ENCODE assay signal across 14 cellular contexts in genomic region chr22:50171965-50172421, GRCh38. TPM values are rescaled to one million over a fixed set of nuclear protein-coding genes. Genes with fewer than 3 reads are reported as not detected.
DNase-seq lines count a peak whose midpoint lies in the region; ATAC-seq, FAIRE-seq and TF ChIP-seq lines count a peak whose summit lies in the region.
"Had no signal": no experiment of that assay in that cellular context is flagged by ENCODE, and none has a peak within 500 bp of the region (broad histone marks: within the 10 kb centered on the region; RNA-seq: fewer than 3 reads in every experiment).

No MANE protein-coding gene starts in this region.

- H3K27ac ChIP-seq in RWPE1 (0 out of 2 replicates have a peak overlapping the region, but pooled peaks have one; percentile 5), small intestine (ENCODE audit: low read depth in 1 of 2, low read length in 1 of 2) (no peak overlapping the region)
- H3K27ac ChIP-seq: stomach had no signal

- ATAC-seq in activated T-cell treated with anti-CD3 and anti-CD28 coated beads, Interleukin-2, amount 50 U/mL, for 72 hours (replicated peaks in 1 of 2), result no peak
- peak; percentile 61 for ATAC-seq in left lobe of liver
- no peak for ATAC-seq in HG03175 (IDR thresholded peaks at IDR 0.05; ENCODE audit: unreplicated experiment)
- ATAC-seq: K562 had no signal

- peak overlapping the region; percentile 13 to 27 for H3K4me3 Mint-ChIP-seq in activated T-cell treated with anti-CD3 and anti-CD28 coated beads, Interleukin-2, amount 50 U/mL, for 72 hours

- TF ChIP-seq CTCF in RWPE1 (conservative IDR thresholded peaks at IDR 0.05; ENCODE audit: low read depth), result no peak

- H3K27me3 Mint-ChIP-seq in activated T-cell treated with anti-CD3 and anti-CD28 coated beads, Interleukin-2, amount 50 U/mL, for 72 hours (ENCODE audit: low read depth), result peaks cover 39% of the 10 kb centered on the region

- H3K4me3 ChIP-seq in small intestine (ENCODE audit: low read depth in 1 of 2, low read length in 2 of 2), result no peak overlapping the region

- POLR2A ChIA-PET in RWPE1 (lab: Yijun Ruan, JAX; ENCODE audit: low non-redundant PET), result no interaction called here

- H3K4me1 Mint-ChIP-seq in activated T-cell treated with anti-CD3 and anti-CD28 coated beads, Interleukin-2, amount 50 U/mL, for 72 hours (ENCODE audit: low read depth), result peaks cover 6% of the 10 kb centered on the region

- H3K4me1 ChIP-seq in small intestine (ENCODE audit: control insufficient read depth in 2 of 2, insufficient read depth in 1 of 2, low read depth in 1 of 2, low read length in 1 of 2), result no peaks in the 10 kb centered on the region

- H3K27me3 ChIP-seq in small intestine (ENCODE audit: control insufficient read depth in 2 of 2, insufficient read depth in 2 of 2, low read length in 2 of 2), result peaks cover 0 to 5% of the 10 kb centered on the region in 2 donors

- H3K9me3 ChIP-seq in small intestine (ENCODE audit: control insufficient read depth, low read depth), result no peaks in the 10 kb centered on the region
- H3K9me3 ChIP-seq: stomach had no signal

- no peak for DNase-seq in activated T-cell treated with anti-CD3 and anti-CD28 coated beads, Interleukin-2, amount 50 U/mL, for 72 hours
- no peak for DNase-seq in activated T-cell treated with anti-CD3 and anti-CD28 coated beads, Interleukin-2, amount 50 U/mL, for 48 hours
- DNase-seq in RWPE1 (ENCODE audit: low spot score), result no peak
- no peak for DNase-seq in left lobe of liver (ENCODE audit: low spot score)
- DNase-seq in small intestine, result peak; percentile 52
- no peak for DNase-seq in mucosa of gallbladder (ENCODE audit: low spot score)
- DNase-seq in NCI-H2081 treated with DMSO at 0.1 percent for 48 hours (lab: John Stamatoyannopoulos, UW), result no peak
- DNase-seq: activated CD8-positive, alpha-beta memory T cell treated with anti-CD3 and anti-CD28 coated beads, Interleukin-2, amount 50 U/mL, for 4 hours; HCEC 1CT; hippocampal formation; NCI-H2227 treated with DMSO at 0.1 percent for 48 hours; stomach had no signal

- FAIRE-seq in small intestine (lab: Jason Lieb, UNC), result no peak
- FAIRE-seq: K562 had no signal

- H3K36me3 Mint-ChIP-seq in activated T-cell treated with anti-CD3 and anti-CD28 coated beads, Interleukin-2, amount 50 U/mL, for 72 hours (ENCODE audit: insufficient read depth in 2 of 2), result peaks cover 0 to 3% of the 10 kb centered on the region in 2 donors

- WGBS in small intestine, 3 donors, result 18 to 61% (median 36%) methylated on average over 13 of the region's 13 CpGs

- CTCF ChIA-PET in RWPE1 (lab: Yijun Ruan, JAX), result interaction anchor here (0.6 to 1.2 kb wide), 3 partner anchors 19 to 23 kb away, joined by 3 to 4 read pairs (median 3); no protein-coding TSS in a partner anchor

- no peaks in the 10 kb centered on the region for H3K36me3 ChIP-seq in small intestine (ENCODE audit: control insufficient read depth in 2 of 2, insufficient read depth in 2 of 2, low read length in 2 of 2)
- H3K36me3 ChIP-seq: stomach had no signal

- H3K9me3 Mint-ChIP-seq in activated T-cell treated with anti-CD3 and anti-CD28 coated beads, Interleukin-2, amount 50 U/mL, for 72 hours, result no peaks in the 10 kb centered on the region

- no peak overlapping the region for H3K27ac Mint-ChIP-seq in activated T-cell treated with anti-CD3 and anti-CD28 coated beads, Interleukin-2, amount 50 U/mL, for 72 hours

RNA-seq across cellular contexts. Expression of gene PANX2, which starts 1.5 kb away (rescaled TPM):
- total RNA-seq in activated T-cell treated with anti-CD3 and anti-CD28 coated beads, Interleukin-2, amount 50 U/mL, for 72 hours, result 1 to 10 TPM; 3.8 to 8.0 TPM
- total RNA-seq in left lobe of liver (10.6 TPM), mucosa of gallbladder (0.95 TPM)
- under 1 TPM in 1 of 3 donors, not detected in 2; 0.36 TPM for polyA plus RNA-seq in small intestine

RNA-seq across cellular contexts. Expression of gene TRABD, which starts 13.7 kb away (rescaled TPM):
- total RNA-seq in activated T-cell treated with anti-CD3 and anti-CD28 coated beads, Interleukin-2, amount 50 U/mL, for 72 hours, result 100 to 1,000 TPM; 108 to 125 TPM
- total RNA-seq in left lobe of liver (25.9 TPM), mucosa of gallbladder (55.1 TPM)
- 10 to 100 TPM; 63.1 to 84.6 (median 70.8) TPM for polyA plus RNA-seq in small intestine

RNA-seq across cellular contexts. Expression of gene SELENOO, which starts 28.8 kb away (rescaled TPM):
- 10 to 100 TPM; 17.6 to 19.4 TPM for total RNA-seq in activated T-cell treated with anti-CD3 and anti-CD28 coated beads, Interleukin-2, amount 50 U/mL, for 72 hours
- total RNA-seq in left lobe of liver, result 85.2 TPM
- 10 to 100 TPM; 23.6 to 94.6 (median 90.8) TPM for polyA plus RNA-seq in small intestine
- 37.0 TPM for total RNA-seq in mucosa of gallbladder
